ENCODE assay signal across 1 cellular context in the genomic region with DNA sequence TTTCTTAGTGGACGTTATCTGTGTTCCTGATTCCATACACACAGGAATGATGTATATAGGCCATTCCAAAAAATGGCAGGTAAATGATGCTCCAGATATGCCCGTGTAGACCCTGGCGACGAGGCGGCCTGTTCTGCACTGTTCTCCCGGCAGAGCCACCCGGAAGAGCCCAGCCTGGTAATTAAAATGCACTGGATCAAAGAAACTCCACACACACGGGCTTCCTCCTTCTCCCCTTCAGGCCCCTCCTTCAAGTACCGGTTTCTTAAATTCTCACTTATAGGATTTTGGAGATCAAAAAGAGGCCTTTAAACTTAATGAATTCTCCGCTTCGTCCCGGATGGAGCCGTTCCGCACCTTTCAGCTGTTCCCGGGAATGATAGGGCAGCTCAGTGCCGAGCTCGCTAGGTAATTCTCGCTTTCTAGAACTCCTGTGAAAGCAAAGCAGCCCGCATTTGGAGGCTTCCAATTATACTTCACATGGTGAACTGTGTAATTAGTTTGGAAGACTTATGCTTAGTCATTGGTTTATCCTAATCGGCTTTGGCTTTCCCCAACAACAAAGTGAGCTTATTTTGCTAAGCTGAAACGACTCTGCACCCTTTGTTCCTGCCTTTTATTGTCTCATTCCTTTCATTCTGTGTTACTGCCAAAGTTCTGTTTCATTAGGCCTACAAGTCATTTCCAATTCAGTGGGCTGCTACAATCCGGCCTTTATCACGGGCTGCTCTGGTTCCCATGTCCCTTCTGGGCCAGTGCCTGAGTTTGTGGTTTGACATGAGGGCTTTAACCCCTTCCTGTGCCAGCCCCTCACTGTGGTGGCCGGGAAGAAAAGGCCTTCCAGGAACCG.
TF ChIP-seq lines count a peak whose summit lies in the region.

No MANE protein-coding gene starts in this region.

TF ChIP-seq in HCT116, 20 proteins besides CTCF, POLR2A, EP300 and RAD21 (continued from another document):
- TF ChIP-seq, protein P1, sequence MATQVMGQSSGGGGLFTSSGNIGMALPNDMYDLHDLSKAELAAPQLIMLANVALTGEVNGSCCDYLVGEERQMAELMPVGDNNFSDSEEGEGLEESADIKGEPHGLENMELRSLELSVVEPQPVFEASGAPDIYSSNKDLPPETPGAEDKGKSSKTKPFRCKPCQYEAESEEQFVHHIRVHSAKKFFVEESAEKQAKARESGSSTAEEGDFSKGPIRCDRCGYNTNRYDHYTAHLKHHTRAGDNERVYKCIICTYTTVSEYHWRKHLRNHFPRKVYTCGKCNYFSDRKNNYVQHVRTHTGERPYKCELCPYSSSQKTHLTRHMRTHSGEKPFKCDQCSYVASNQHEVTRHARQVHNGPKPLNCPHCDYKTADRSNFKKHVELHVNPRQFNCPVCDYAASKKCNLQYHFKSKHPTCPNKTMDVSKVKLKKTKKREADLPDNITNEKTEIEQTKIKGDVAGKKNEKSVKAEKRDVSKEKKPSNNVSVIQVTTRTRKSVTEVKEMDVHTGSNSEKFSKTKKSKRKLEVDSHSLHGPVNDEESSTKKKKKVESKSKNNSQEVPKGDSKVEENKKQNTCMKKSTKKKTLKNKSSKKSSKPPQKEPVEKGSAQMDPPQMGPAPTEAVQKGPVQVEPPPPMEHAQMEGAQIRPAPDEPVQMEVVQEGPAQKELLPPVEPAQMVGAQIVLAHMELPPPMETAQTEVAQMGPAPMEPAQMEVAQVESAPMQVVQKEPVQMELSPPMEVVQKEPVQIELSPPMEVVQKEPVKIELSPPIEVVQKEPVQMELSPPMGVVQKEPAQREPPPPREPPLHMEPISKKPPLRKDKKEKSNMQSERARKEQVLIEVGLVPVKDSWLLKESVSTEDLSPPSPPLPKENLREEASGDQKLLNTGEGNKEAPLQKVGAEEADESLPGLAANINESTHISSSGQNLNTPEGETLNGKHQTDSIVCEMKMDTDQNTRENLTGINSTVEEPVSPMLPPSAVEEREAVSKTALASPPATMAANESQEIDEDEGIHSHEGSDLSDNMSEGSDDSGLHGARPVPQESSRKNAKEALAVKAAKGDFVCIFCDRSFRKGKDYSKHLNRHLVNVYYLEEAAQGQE (IDR thresholded peaks at IDR 0.05; ENCODE audit: low read depth), result no peak
- TF ChIP-seq FOSL1 (IDR thresholded peaks at IDR 0.05; ENCODE audit: low read depth), result no peak
- no peak for TF ChIP-seq ELF1 (IDR thresholded peaks at IDR 0.05; ENCODE audit: borderline replicate concordance, low read depth)
- no peak for TF ChIP-seq EZH2phosphoT487 (IDR thresholded peaks at IDR 0.05; ENCODE audit: borderline replicate concordance)
- TF ChIP-seq, protein P2, sequence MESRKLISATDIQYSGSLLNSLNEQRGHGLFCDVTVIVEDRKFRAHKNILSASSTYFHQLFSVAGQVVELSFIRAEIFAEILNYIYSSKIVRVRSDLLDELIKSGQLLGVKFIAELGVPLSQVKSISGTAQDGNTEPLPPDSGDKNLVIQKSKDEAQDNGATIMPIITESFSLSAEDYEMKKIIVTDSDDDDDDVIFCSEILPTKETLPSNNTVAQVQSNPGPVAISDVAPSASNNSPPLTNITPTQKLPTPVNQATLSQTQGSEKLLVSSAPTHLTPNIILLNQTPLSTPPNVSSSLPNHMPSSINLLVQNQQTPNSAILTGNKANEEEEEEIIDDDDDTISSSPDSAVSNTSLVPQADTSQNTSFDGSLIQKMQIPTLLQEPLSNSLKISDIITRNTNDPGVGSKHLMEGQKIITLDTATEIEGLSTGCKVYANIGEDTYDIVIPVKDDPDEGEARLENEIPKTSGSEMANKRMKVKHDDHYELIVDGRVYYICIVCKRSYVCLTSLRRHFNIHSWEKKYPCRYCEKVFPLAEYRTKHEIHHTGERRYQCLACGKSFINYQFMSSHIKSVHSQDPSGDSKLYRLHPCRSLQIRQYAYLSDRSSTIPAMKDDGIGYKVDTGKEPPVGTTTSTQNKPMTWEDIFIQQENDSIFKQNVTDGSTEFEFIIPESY (IDR thresholded peaks at IDR 0.05; ENCODE audit: extremely low read depth, insufficient replicate concordance, low read length), result no peak
- no peak for TF ChIP-seq SP1 (IDR thresholded peaks at IDR 0.05; ENCODE audit: low read depth)
- TF ChIP-seq POLR2AphosphoS5 (IDR thresholded peaks at IDR 0.05; ENCODE audit: low read depth, low read length), result no peak
- no peak for TF ChIP-seq TCF7L2 (IDR thresholded peaks at IDR 0.05; ENCODE audit: borderline replicate concordance, extremely low read depth, insufficient read depth, insufficient read length)
